Comparison of ENCODE assay signal across 10 cellular contexts in genomic region chr1:95793893-95794292, GRCh38.
DNase-seq lines count a peak whose midpoint lies in the region; ATAC-seq, FAIRE-seq and TF ChIP-seq lines count a peak whose summit lies in the region.
"Had no signal": no experiment of that assay in that cellular context is flagged by ENCODE, and none has a peak within 500 bp of the region (broad histone marks: within the 10 kb centered on the region; RNA-seq: fewer than 3 reads in every experiment).

No MANE protein-coding gene starts in this region.

- H3K9me3 ChIP-seq in tibial artery, result no peaks in the 10 kb centered on the region

- no peak overlapping the region for H3K4me3 ChIP-seq in NB4 (ENCODE audit: low read depth, low read length)
- no peak overlapping the region for H3K4me3 ChIP-seq in bronchial epithelial cell (ENCODE audit: low read depth, low read length)
- H3K4me3 ChIP-seq in tibial artery, result no peak overlapping the region

- intact Hi-C loops in tibial artery (cut with DNase I; ENCODE audit: low total_unique reads), result no loop called here

- H3K27me3 Mint-ChIP-seq in nephron progenitor cell (ENCODE audit: low read depth, poor library complexity), result no peaks in the 10 kb centered on the region

- no peak for FAIRE-seq in bronchial epithelial cell (lab: Jason Lieb, UNC)

- TF ChIP-seq CTCF in NB4 (IDR thresholded peaks at IDR 0.05; ENCODE audit: low read depth, low read length), result no peak
- TF ChIP-seq CTCF in bronchial epithelial cell (IDR thresholded peaks at IDR 0.05; ENCODE audit: insufficient read depth, low read length, severe bottlenecking), result peak; percentile 19
- TF ChIP-seq CTCF in nephron progenitor cell (IDR thresholded peaks at IDR 0.05), result no peak
- TF ChIP-seq CTCF in tibial artery (IDR thresholded peaks at IDR 0.05), result no peak

- no peak overlapping the region for H3K27ac Mint-ChIP-seq in nephron progenitor cell

- peaks cover 20% of the 10 kb centered on the region for H3K9me3 Mint-ChIP-seq in nephron progenitor cell

- H3K4me3 Mint-ChIP-seq in nephron progenitor cell, result no peak overlapping the region

- TF ChIP-seq POLR2A in NB4 (IDR thresholded peaks at IDR 0.05; ENCODE audit: extremely low read depth, insufficient read length), result no peak

- no peaks in the 10 kb centered on the region for H3K4me1 ChIP-seq in tibial artery

- no peak for ATAC-seq in HG03097 (IDR thresholded peaks at IDR 0.05; ENCODE audit: low FRiP score, unreplicated experiment)
- ATAC-seq in HG03039 (IDR thresholded peaks at IDR 0.05; ENCODE audit: unreplicated experiment), result no peak

- H3K4me1 Mint-ChIP-seq in nephron progenitor cell, result no peaks in the 10 kb centered on the region

- H3K36me3 ChIP-seq in bronchial epithelial cell (ENCODE audit: control insufficient read depth, insufficient read depth, low read length) (no peaks in the 10 kb centered on the region), tibial artery (no peaks in the 10 kb centered on the region)

- H3K36me3 Mint-ChIP-seq in nephron progenitor cell (ENCODE audit: low read depth), result no peaks in the 10 kb centered on the region

- DNase-seq in NCI-H345 (lab: John Stamatoyannopoulos, UW) (peak; percentile 21), NCI-H345 treated with DMSO at 0.1 percent for 48 hours (lab: John Stamatoyannopoulos, UW; ENCODE audit: unreplicated experiment) (no peak), NB4 (ENCODE audit: low read depth) (peak; percentile 22), bronchial epithelial cell (ENCODE audit: low read depth) (peak; percentile 6), nephron progenitor cell (peak; percentile 2), tibial artery (no peak)
- DNase-seq: hypothalamus, RPMI8226 had no signal

- H3K27me3 ChIP-seq in bronchial epithelial cell (ENCODE audit: control insufficient read depth, insufficient read depth, low read length) (no peaks in the 10 kb centered on the region), tibial artery (no peaks in the 10 kb centered on the region)

- no peak overlapping the region for H3K27ac ChIP-seq in tibial artery

Comparison
In these comparisons a context has a peak if more than half of its experiments do, and no peak if none do; other contexts are left out.
1. DNase-seq: peak in NCI-H345 (single experiment), NB4 (single experiment), bronchial epithelial cell (single experiment) and nephron progenitor cell (single experiment); none in NCI-H345 treated with DMSO at 0.1 percent for 48 hours (single experiment) and tibial artery (0 of 2).